1 cellular context compared by ENCODE assay signal in the genomic region with DNA sequence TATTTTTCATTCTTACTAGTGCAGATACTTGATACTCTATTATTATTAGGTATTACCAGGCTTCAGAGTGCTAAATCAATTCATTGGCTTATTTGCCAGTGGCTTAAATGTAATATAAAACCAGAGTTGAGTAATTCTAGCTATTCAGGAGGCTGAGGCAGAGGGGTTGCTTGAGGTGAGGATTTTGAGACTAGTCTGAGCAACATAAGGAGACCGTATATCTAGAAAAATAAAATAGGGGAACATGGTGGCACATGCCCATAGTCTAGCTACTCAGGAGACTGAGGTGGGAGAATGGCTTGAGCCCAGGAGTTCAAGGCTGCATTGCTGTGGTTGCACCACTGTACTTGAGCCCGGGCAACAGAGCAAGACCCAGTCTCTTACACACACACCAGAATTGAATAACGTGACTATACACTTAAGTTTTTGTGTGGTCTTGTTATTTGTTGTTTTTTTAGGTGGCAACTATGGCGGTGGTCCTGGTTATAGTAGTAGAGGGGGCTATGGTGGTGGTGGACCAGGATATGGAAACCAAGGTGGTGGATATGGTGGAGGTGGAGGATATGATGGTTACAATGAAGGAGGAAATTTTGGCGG.
TF ChIP-seq lines count a peak whose summit lies in the region.

No MANE protein-coding gene starts in this region.

TF ChIP-seq in H1, 55 proteins besides CTCF, POLR2A, EP300 and RAD21:
- TF ChIP-seq NRF1 (IDR thresholded peaks at IDR 0.05; ENCODE audit: low read depth, low read length) (0 out of 2 replicates have a peak, but pooled peaks have one; percentile 7), HDAC6 (IDR thresholded peaks at IDR 0.05; ENCODE audit: low read depth, low read length) (no peak), POLR2AphosphoS5 (IDR thresholded peaks at IDR 0.05; ENCODE audit: low read depth, low read length) (peak; percentile 79)
TF ChIP-seq in H1: peak in this region for 2.
